ENCODE assay signal across 7 cellular contexts in genomic region chr2:83957001-83957400, GRCh38.
"Had no signal": no experiment of that assay in that cellular context is flagged by ENCODE, and none has a peak within 500 bp of the region (broad histone marks: within the 10 kb centered on the region; RNA-seq: fewer than 3 reads in every experiment).

No MANE protein-coding gene starts in this region.

- H2AFZ ChIP-seq: GM23248 had no signal

- H3K4me3 ChIP-seq: GM23248 had no signal

- H3K9ac ChIP-seq: GM23248 had no signal

- FAIRE-seq: H1, H54, HTR-8/SVneo had no signal

- H3K27ac ChIP-seq: GM23248 had no signal

- DNase-seq: GM23248, H9, HCEC 1CT, KG1 had no signal
